In genomic region chr20:51500936-51501335, GRCh38 we compare ENCODE assay signal across 11 cellular contexts. TPM values are rescaled to one million over a fixed set of nuclear protein-coding genes. Genes with fewer than 3 reads are reported as not detected.
DNase-seq lines count a peak whose midpoint lies in the region; ATAC-seq, FAIRE-seq and TF ChIP-seq lines count a peak whose summit lies in the region.
"Had no signal": no experiment of that assay in that cellular context is flagged by ENCODE, and none has a peak within 500 bp of the region (broad histone marks: within the 10 kb centered on the region; RNA-seq: fewer than 3 reads in every experiment).

No MANE protein-coding gene starts in this region.

- intact Hi-C loops in mammary epithelial cell (cut with micrococcal nuclease) (no loop called here), MCF 10A (cut with micrococcal nuclease) (no loop called here), uterus (cut with DNase I; ENCODE audit: low total_unique reads) (no loop called here), kidney (cut with DNase I) (no loop called here)

- DNase-seq in mammary epithelial cell, result peak; percentile 17
- no peak for DNase-seq in MCF 10A (ENCODE audit: unreplicated experiment)
- DNase-seq in T-helper 17 cell, result no peak
- peak; percentile 29 to 33 for DNase-seq in stimulated activated CD8-positive, alpha-beta memory T cell treated with anti-CD3 and anti-CD28 coated beads, Interleukin-7, amount 100 ng/mL, for 4 hours (ENCODE audit: low read depth in 2 of 2)
- DNase-seq in uterus, result no peak
- no peak for DNase-seq in kidney
- DNase-seq: dorsolateral prefrontal cortex had no signal

- no peaks in the 10 kb centered on the region for H3K27me3 ChIP-seq in mammary epithelial cell (ENCODE audit: insufficient read depth, low read length)
- H3K27me3 ChIP-seq in uterus, result no peaks in the 10 kb centered on the region
- H3K27me3 ChIP-seq: dorsolateral prefrontal cortex had no signal

- FAIRE-seq in kidney (lab: Jason Lieb, UNC), result no peak
- FAIRE-seq: TTC549 had no signal

- BruUV-seq in mammary epithelial cell (replicated peaks; lab: Mats Ljungman, UMichigan) (no TSS peak), MCF 10A (replicated peaks; lab: Mats Ljungman, UMichigan) (no TSS peak)

- H3K36me3 ChIP-seq in mammary epithelial cell (ENCODE audit: insufficient read depth, low read length) (no peaks in the 10 kb centered on the region), uterus (no peaks in the 10 kb centered on the region), kidney (ENCODE audit: control insufficient read depth in 1 of 2, insufficient read depth in 2 of 2, low read length in 2 of 2) (no peaks in the 10 kb centered on the region)

- no peaks in the 10 kb centered on the region for H3K9me3 ChIP-seq in mammary epithelial cell (replicated peaks; ENCODE audit: insufficient read depth, low read length)
- no peaks in the 10 kb centered on the region for H3K9me3 ChIP-seq in T-helper 17 cell (ENCODE audit: control insufficient read depth, low read length, poor library complexity, severe bottlenecking)
- no peaks in the 10 kb centered on the region for H3K9me3 ChIP-seq in uterus
- H3K9me3 ChIP-seq in kidney (ENCODE audit: control insufficient read depth in 1 of 2, low read length in 2 of 2), result no peaks in the 10 kb centered on the region

- peak; percentile 67 for ATAC-seq in T-helper 17 cell
- ATAC-seq in GM18873 (IDR thresholded peaks at IDR 0.05; ENCODE audit: low FRiP score, unreplicated experiment), result no peak

- in situ Hi-C loops in mammary epithelial cell (cut with MboI; ENCODE audit: low sequenced_read_pairs in 2 of 2), result no loop called here

- no peaks in the 10 kb centered on the region for H3K9me3 Mint-ChIP-seq in MCF 10A (ENCODE audit: unreplicated experiment)
- H3K9me3 Mint-ChIP-seq in activated naive CD4-positive, alpha-beta T cell treated with anti-CD3 and anti-CD28 coated beads, Interleukin-2, amount 50 U/mL, for 24 hours, result peaks cover 10% of the 10 kb centered on the region
- H3K9me3 Mint-ChIP-seq: nephron had no signal

- WGBS in mammary epithelial cell (ENCODE audit: low coverage, missing lambda C conversion rate), result 40% methylated on average over 1 of the region's 1 CpG

- no peak overlapping the region for H3K4me2 ChIP-seq in mammary epithelial cell (ENCODE audit: insufficient read depth, low read depth, low read length)

- H3K9ac ChIP-seq in mammary epithelial cell (ENCODE audit: insufficient read depth, low read length) (no peak overlapping the region), kidney (ENCODE audit: low read length in 2 of 2) (no peak overlapping the region)

- TF ChIP-seq POLR2A in uterus (IDR thresholded peaks at IDR 0.05), result no peak

- H3K4me3 Mint-ChIP-seq in MCF 10A (ENCODE audit: unreplicated experiment), result no peak overlapping the region
- peak overlapping the region; percentile 9 for H3K4me3 Mint-ChIP-seq in T-helper 17 cell
- no peak overlapping the region for H3K4me3 Mint-ChIP-seq in activated naive CD4-positive, alpha-beta T cell treated with anti-CD3 and anti-CD28 coated beads, Interleukin-2, amount 50 U/mL, for 24 hours
- H3K4me3 Mint-ChIP-seq: nephron had no signal

- dilution Hi-C loops in mammary epithelial cell (cut with HindIII; ENCODE audit: low sequenced_read_pairs), result no loop called here

- H3K27ac Mint-ChIP-seq in MCF 10A (ENCODE audit: low read depth, unreplicated experiment) (no peak overlapping the region), T-helper 17 cell (peak overlapping the region; percentile 81)
- H3K27ac Mint-ChIP-seq in activated naive CD4-positive, alpha-beta T cell treated with anti-CD3 and anti-CD28 coated beads, Interleukin-2, amount 50 U/mL, for 24 hours, result peak overlapping the region; percentile 92
- H3K27ac Mint-ChIP-seq: nephron had no signal

- no peak overlapping the region for H3K4me3 ChIP-seq in mammary epithelial cell (replicated peaks in 1 of 3; ENCODE audit: insufficient read depth in 1 of 3, low read depth in 2 of 3, low read length in 3 of 3)
- no peak overlapping the region for H3K4me3 ChIP-seq in uterus
- H3K4me3 ChIP-seq in kidney (ENCODE audit: low read length in 2 of 2), result no peak overlapping the region
- H3K4me3 ChIP-seq: dorsolateral prefrontal cortex had no signal

- H3K4me1 ChIP-seq in mammary epithelial cell (ENCODE audit: insufficient read depth, low read length), result peaks cover 15% of the 10 kb centered on the region
- no peaks in the 10 kb centered on the region for H3K4me1 ChIP-seq in uterus
- peaks cover 0 to 10% of the 10 kb centered on the region in 2 donors for H3K4me1 ChIP-seq in kidney (ENCODE audit: control insufficient read depth in 1 of 2, insufficient read depth in 1 of 2, low read depth in 1 of 2, low read length in 2 of 2)

- H4K20me1 ChIP-seq in mammary epithelial cell (ENCODE audit: insufficient read depth, low read length), result no peaks in the 10 kb centered on the region

- POLR2A ChIA-PET in MCF 10A (lab: Yijun Ruan, JAX), result interaction anchor here (1.2 kb wide), 1 partner anchor 17 kb away, joined by 3 read pairs; no protein-coding TSS in a partner anchor

- H3K36me3 Mint-ChIP-seq in MCF 10A (ENCODE audit: insufficient read depth, unreplicated experiment) (no peaks in the 10 kb centered on the region), T-helper 17 cell (ENCODE audit: low read depth) (peaks cover 6% of the 10 kb centered on the region)
- peaks cover 10% of the 10 kb centered on the region for H3K36me3 Mint-ChIP-seq in activated naive CD4-positive, alpha-beta T cell treated with anti-CD3 and anti-CD28 coated beads, Interleukin-2, amount 50 U/mL, for 24 hours

- H3K27me3 Mint-ChIP-seq in MCF 10A (ENCODE audit: insufficient read depth, unreplicated experiment) (peaks cover 13% of the 10 kb centered on the region), T-helper 17 cell (no peaks in the 10 kb centered on the region)
- H3K27me3 Mint-ChIP-seq in activated naive CD4-positive, alpha-beta T cell treated with anti-CD3 and anti-CD28 coated beads, Interleukin-2, amount 50 U/mL, for 24 hours, result no peaks in the 10 kb centered on the region

- CTCF ChIA-PET in mammary epithelial cell (lab: Charles Lee; ENCODE audit: low non-redundant PET), result no interaction called here
- CTCF ChIA-PET in MCF 10A (lab: Yijun Ruan, JAX), result interaction anchor here (0.6 kb wide), 2 partner anchors 10 to 94 kb away, joined by 3 to 4 read pairs; no protein-coding TSS in a partner anchor

- H3K4me1 Mint-ChIP-seq in MCF 10A (ENCODE audit: insufficient read depth, unreplicated experiment), result no peaks in the 10 kb centered on the region
- H3K4me1 Mint-ChIP-seq in T-helper 17 cell, result peaks cover 58% of the 10 kb centered on the region
- peaks cover 88% of the 10 kb centered on the region for H3K4me1 Mint-ChIP-seq in activated naive CD4-positive, alpha-beta T cell treated with anti-CD3 and anti-CD28 coated beads, Interleukin-2, amount 50 U/mL, for 24 hours

- H3K27ac ChIP-seq in mammary epithelial cell (ENCODE audit: insufficient read depth, low read depth, low read length), result no peak overlapping the region
- no peak overlapping the region for H3K27ac ChIP-seq in uterus
- H3K27ac ChIP-seq in kidney (ENCODE audit: low read depth in 2 of 2, low read length in 2 of 2), result no peak overlapping the region
- H3K27ac ChIP-seq: dorsolateral prefrontal cortex had no signal

- no peak overlapping the region for H2AFZ ChIP-seq in mammary epithelial cell (ENCODE audit: low read depth, low read length)

- no peaks in the 10 kb centered on the region for H3K79me2 ChIP-seq in mammary epithelial cell (ENCODE audit: insufficient read depth, low read length)

- TF ChIP-seq CTCF in mammary epithelial cell (conservative IDR thresholded peaks at IDR 0.05 in 1 of 2, IDR thresholded peaks at IDR 0.05 in 1 of 2; ENCODE audit: extremely low read depth in 1 of 2, insufficient read depth in 1 of 2, low read depth in 1 of 2, low read length in 2 of 2) (no peak), MCF 10A (IDR thresholded peaks at IDR 0.05; ENCODE audit: unreplicated experiment) (no peak), uterus (IDR thresholded peaks at IDR 0.05) (no peak), kidney (IDR thresholded peaks at IDR 0.05; ENCODE audit: borderline replicate concordance, extremely low read depth, insufficient read depth) (no peak)

RNA-seq across cellular contexts. Expression of gene NFATC2, which starts 41.6 kb away (rescaled TPM):
- total RNA-seq in mammary epithelial cell (under 1 TPM in 1 of 2 donors, not detected in 1; under 0.01 TPM), MCF 10A (2022) (0.07 and 0.12 TPM in 2 replicates), T-helper 17 cell (10 to 100 TPM; 51.0 to 58.7 TPM), uterus (10 to 100 TPM in 3 of 4 donors, 1 to 10 TPM in 1; 5.7 to 36.4 (median 12.0) TPM), kidney (10.5 TPM)
- polyA plus RNA-seq in mammary epithelial cell (0.01 TPM), kidney (ENCODE audit: insufficient read depth, low read depth, low replicate concordance) (0.73 TPM)
- polyA minus RNA-seq in mammary epithelial cell, result not detected

Comparison
In these comparisons a context has a peak if more than half of its experiments do, and no peak if none do; other contexts are left out.
1. DNase-seq: peak in mammary epithelial cell (single experiment) and stimulated activated CD8-positive, alpha-beta memory T cell treated with anti-CD3 and anti-CD28 coated beads, Interleukin-7, amount 100 ng/mL, for 4 hours (2 of 2); none in MCF 10A (single experiment), T-helper 17 cell (0 of 3), uterus (0 of 2) and kidney (single experiment).